Comparison of ENCODE assay signal across 1 cellular context in the genomic region with DNA sequence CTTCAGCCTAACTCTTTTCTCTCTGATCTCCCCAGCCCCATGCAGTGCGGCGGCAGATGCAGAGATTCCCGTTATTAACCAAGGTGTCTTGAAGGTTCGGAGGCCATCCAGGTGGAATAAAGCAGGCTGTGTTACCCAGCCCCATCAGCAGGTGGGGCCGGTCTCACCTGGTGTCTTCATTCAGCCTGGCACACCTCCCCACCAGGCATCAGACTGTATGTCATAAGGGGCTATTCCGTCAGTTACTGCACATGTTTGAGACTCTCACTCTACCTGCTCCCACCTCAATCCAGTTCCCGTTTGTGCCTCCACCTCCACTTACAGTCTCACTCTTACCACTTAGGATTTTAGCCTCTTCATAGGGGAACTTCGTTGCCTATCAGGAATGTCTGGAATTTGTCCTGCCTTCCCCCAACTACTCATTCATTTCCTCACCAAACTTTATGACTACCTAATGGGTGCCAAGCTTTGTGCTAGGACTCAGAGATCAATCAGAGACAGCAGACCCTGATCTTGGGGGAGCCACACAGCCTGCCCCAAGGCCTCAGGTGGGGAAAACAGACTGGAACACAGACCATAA.
A peak's percentile ranks its signal among the peaks of the same experiment; 100 is the strongest.
TF ChIP-seq lines count a peak whose summit lies in the region.

No MANE protein-coding gene starts in this region.

TF ChIP-seq in HepG2, 621 proteins besides CTCF, POLR2A, EP300 and RAD21 (continued from another document):
- peak; percentile 51; the same call in 1 of the 2 replicates for TF ChIP-seq PITX1 (CRISPR knock-in tag; IDR thresholded peaks at IDR 0.05)
- TF ChIP-seq ATRX (CRISPR knock-in tag; IDR thresholded peaks at IDR 0.05; ENCODE audit: borderline replicate concordance) = no peak
- TF ChIP-seq ZNF747 (CRISPR knock-in tag; IDR thresholded peaks at IDR 0.05; ENCODE audit: borderline replicate concordance) = no peak
- no peak for TF ChIP-seq ESRRA (CRISPR knock-in tag; IDR thresholded peaks at IDR 0.05; ENCODE audit: low read depth)
- TF ChIP-seq REL (CRISPR knock-in tag; conservative IDR thresholded peaks at IDR 0.05) = no peak
- peak; percentile 49 for TF ChIP-seq ZFP91 (CRISPR knock-in tag; IDR thresholded peaks at IDR 0.05; ENCODE audit: borderline replicate concordance)
- TF ChIP-seq, protein P1, sequence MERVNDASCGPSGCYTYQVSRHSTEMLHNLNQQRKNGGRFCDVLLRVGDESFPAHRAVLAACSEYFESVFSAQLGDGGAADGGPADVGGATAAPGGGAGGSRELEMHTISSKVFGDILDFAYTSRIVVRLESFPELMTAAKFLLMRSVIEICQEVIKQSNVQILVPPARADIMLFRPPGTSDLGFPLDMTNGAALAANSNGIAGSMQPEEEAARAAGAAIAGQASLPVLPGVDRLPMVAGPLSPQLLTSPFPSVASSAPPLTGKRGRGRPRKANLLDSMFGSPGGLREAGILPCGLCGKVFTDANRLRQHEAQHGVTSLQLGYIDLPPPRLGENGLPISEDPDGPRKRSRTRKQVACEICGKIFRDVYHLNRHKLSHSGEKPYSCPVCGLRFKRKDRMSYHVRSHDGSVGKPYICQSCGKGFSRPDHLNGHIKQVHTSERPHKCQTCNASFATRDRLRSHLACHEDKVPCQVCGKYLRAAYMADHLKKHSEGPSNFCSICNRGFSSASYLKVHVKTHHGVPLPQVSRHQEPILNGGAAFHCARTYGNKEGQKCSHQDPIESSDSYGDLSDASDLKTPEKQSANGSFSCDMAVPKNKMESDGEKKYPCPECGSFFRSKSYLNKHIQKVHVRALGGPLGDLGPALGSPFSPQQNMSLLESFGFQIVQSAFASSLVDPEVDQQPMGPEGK (CRISPR knock-in tag; IDR thresholded peaks at IDR 0.05) = 0 out of 2 replicates have a peak, but pooled peaks have one; percentile 3
- peak; percentile 26 for TF ChIP-seq GATAD2A (CRISPR knock-in tag; IDR thresholded peaks at IDR 0.05)
- TF ChIP-seq XRCC5 (optimal IDR thresholded peaks at IDR 0.05; ENCODE audit: low read length) = peak; percentile 19
